ENCODE assay signal across 1 cellular context in genomic region chr17:78886954-78887353, GRCh38.
TF ChIP-seq lines count a peak whose summit lies in the region.

No MANE protein-coding gene starts in this region.

TF ChIP-seq in WTC11, 78 proteins besides CTCF, POLR2A, EP300 and RAD21 (continued from another document):
- TF ChIP-seq ZNF532 (CRISPR knock-in tag; IDR thresholded peaks at IDR 0.05; ENCODE audit: borderline replicate concordance) (no peak), ZNF416 (CRISPR knock-in tag; IDR thresholded peaks at IDR 0.05) (no peak), SOX15 (CRISPR knock-in tag; IDR thresholded peaks at IDR 0.05) (no peak), PRRX2 (CRISPR knock-in tag; IDR thresholded peaks at IDR 0.05) (no peak), NFE2L1 (CRISPR knock-in tag; IDR thresholded peaks at IDR 0.05) (no peak), ZNF317 (CRISPR knock-in tag; IDR thresholded peaks at IDR 0.05; ENCODE audit: borderline replicate concordance, low read depth) (no peak), STAT6 (CRISPR knock-in tag; conservative IDR thresholded peaks at IDR 0.05; ENCODE audit: low read depth) (no peak)
TF ChIP-seq in WTC11: peak in this region for 0.
